19 cellular contexts compared by ENCODE assay signal in the genomic region with DNA sequence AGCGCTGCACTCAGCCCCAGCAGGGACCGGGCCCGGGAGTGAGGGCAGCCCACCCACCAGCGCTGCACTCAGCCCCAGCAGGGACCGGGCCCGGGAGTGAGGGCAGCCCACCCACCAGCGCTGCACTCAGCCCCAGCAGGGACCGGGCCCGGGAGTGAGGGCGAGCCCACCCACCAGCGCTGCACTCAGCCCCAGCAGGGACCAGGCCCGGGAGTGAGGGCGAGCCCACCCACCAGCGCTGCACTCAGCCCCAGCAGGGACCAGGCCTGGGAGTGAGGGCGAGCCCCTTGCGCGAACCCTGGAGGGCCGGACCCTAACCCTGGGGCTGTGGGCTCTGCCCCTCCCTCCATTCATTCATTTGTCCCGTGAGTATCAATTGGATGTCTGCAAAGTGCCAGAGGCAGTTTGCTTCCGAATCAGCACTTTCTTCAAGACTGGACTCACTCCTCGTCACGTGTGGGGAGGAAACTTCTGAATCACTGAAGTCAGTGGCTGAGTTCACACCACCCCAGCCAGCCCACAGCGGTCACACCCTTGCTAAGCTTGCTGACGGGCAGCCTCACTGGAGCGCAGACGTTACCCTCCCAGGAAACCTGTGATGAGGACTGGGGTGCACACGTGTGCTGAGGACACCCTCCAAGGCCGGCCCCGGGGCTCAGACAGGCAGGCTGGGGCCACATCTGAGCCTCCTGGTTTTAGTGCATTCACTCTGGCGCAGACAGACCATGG. TPM values are rescaled to one million over a fixed set of nuclear protein-coding genes. Genes with fewer than 3 reads are reported as not detected.
A peak's percentile ranks its signal among the peaks of the same experiment; 100 is the strongest.
DNase-seq lines count a peak whose midpoint lies in the region; ATAC-seq and TF ChIP-seq lines count a peak whose summit lies in the region.
"Not testable (repeated sequence)": the region's sequence is repeated elsewhere in the genome, so short reads cannot be mapped to it uniquely, and the experiment has no call there.
"Had no signal": no experiment of that assay in that cellular context is flagged by ENCODE, and none has a peak within 500 bp of the region (broad histone marks: within the 10 kb centered on the region; RNA-seq: fewer than 3 reads in every experiment).

No MANE protein-coding gene starts in this region.

- H3K4ac ChIP-seq in IMR-90 (ENCODE audit: low read depth, low read length), result not testable (repeated sequence)

- POLR2A ChIA-PET in IMR-90 (lab: Charles Lee; ENCODE audit: unreplicated experiment), result not testable (repeated sequence)

- not testable (repeated sequence) for H3K4me3 ChIP-seq in IMR-90 (ENCODE audit: insufficient read depth, low read depth, low read length); fibroblast of the aortic adventitia (ENCODE audit: low read depth, low read length); left lung

- not testable (repeated sequence) for TF ChIP-seq RAD21 in IMR-90 (IDR thresholded peaks at IDR 0.05; ENCODE audit: low read length)

- TF ChIP-seq CTCF in IMR-90 (conservative IDR thresholded peaks at IDR 0.05; ENCODE audit: low read depth, low read length); fibroblast of the aortic adventitia (IDR thresholded peaks at IDR 0.05; ENCODE audit: insufficient read depth, low read length); left lung (IDR thresholded peaks at IDR 0.05); osteocyte (IDR thresholded peaks at IDR 0.05): not testable (repeated sequence)

- H3K79me1 ChIP-seq in IMR-90 (ENCODE audit: low read depth in 1 of 2, low read length in 2 of 2), result not testable (repeated sequence)

- H4K5ac ChIP-seq in IMR-90 (ENCODE audit: low read depth, low read length), result not testable (repeated sequence)

- not testable (repeated sequence) for H3K9me3 Mint-ChIP-seq in osteocyte (ENCODE audit: unreplicated experiment)

- H4K8ac ChIP-seq in IMR-90 (ENCODE audit: low read depth in 2 of 2, low read length in 2 of 2), result not testable (repeated sequence)

- not testable (repeated sequence) for H3K36me3 ChIP-seq in IMR-90 (ENCODE audit: control insufficient read depth, insufficient read depth, low read length)
- H3K36me3 ChIP-seq in left lung, result peaks cover 0 to 36% of the 10 kb centered on the region in 2 donors

- not testable (repeated sequence) for H3K9ac ChIP-seq in IMR-90 (ENCODE audit: low read depth, low read length)

- peak overlapping the region; percentile 61 for H2AFZ ChIP-seq in IMR-90 (replicated peaks; ENCODE audit: low read length, poor library complexity)

- dilution Hi-C loops in IMR-90 (cut with HindIII; ENCODE audit: low sequenced_read_pairs, unreplicated experiment), result not testable (repeated sequence)

- H3K27me3 Mint-ChIP-seq in osteocyte (ENCODE audit: unreplicated experiment), result not testable (repeated sequence)

- H2BK120ac ChIP-seq in IMR-90 (ENCODE audit: low read depth, low read length), result not testable (repeated sequence)

- H3K18ac ChIP-seq in IMR-90 (ENCODE audit: low read depth, low read length), result not testable (repeated sequence)

- not testable (repeated sequence) for H3K4me1 ChIP-seq in IMR-90 (ENCODE audit: control insufficient read depth, insufficient read depth, low read length); left lung

- H3K9me3 ChIP-seq in IMR-90 (ENCODE audit: control insufficient read depth, insufficient read depth, low read length); left lung: not testable (repeated sequence)

- not testable (repeated sequence) for H3K23ac ChIP-seq in IMR-90 (ENCODE audit: low read depth, low read length)

- H2BK20ac ChIP-seq in IMR-90 (ENCODE audit: low read depth, low read length), result not testable (repeated sequence)

- ATAC-seq in IMR-90 (ENCODE audit: low read depth) (peak; percentile 80), left lung (peak; percentile 50)

- not testable (repeated sequence) for H4K20me1 ChIP-seq in IMR-90 (ENCODE audit: insufficient read depth, low read length)

- CTCF ChIA-PET in IMR-90 (lab: Yijun Ruan, JAX), result not testable (repeated sequence)

- not testable (repeated sequence) for H3K56ac ChIP-seq in IMR-90 (ENCODE audit: extremely low read depth, insufficient read depth, low read length)

- not testable (repeated sequence) for H3K36me3 Mint-ChIP-seq in osteocyte (ENCODE audit: unreplicated experiment)

- not testable (repeated sequence) for H4K91ac ChIP-seq in IMR-90 (ENCODE audit: insufficient read depth, low read depth, low read length)

- DNase-seq in EL (peak; percentile 38), IMR-90 (peak; percentile 76), amniotic epithelial cell (ENCODE audit: low read depth) (peak; percentile 59), dedifferentiated amniotic fluid mesenchymal stem cell (ENCODE audit: extremely low spot score) (peak; percentile 16), fibroblast of the aortic adventitia (ENCODE audit: low read depth) (peak; percentile 76)
- DNase-seq in left lung; osteocyte (ENCODE audit: extremely low spot score, unreplicated experiment): not testable (repeated sequence)

- H3K4me1 Mint-ChIP-seq in osteocyte (ENCODE audit: unreplicated experiment), result peaks cover 19% of the 10 kb centered on the region

- peak overlapping the region; percentile 70 for H3K27ac Mint-ChIP-seq in osteocyte (ENCODE audit: unreplicated experiment)

- H3K27me3 ChIP-seq in IMR-90 (ENCODE audit: control insufficient read depth, insufficient read depth, low read length); left lung: not testable (repeated sequence)

- H3K14ac ChIP-seq in IMR-90 (replicated peaks; ENCODE audit: low read depth, low read length), result not testable (repeated sequence)

- not testable (repeated sequence) for H2BK15ac ChIP-seq in IMR-90 (ENCODE audit: low read depth, low read length)

- not testable (repeated sequence) for TF ChIP-seq POLR2A in IMR-90 (IDR thresholded peaks at IDR 0.05; ENCODE audit: low read depth, low read length)

- not testable (repeated sequence) for H2AK5ac ChIP-seq in IMR-90 (ENCODE audit: low read depth, low read length)

- intact Hi-C loops in IMR-90 (cut with micrococcal nuclease); left lung (cut with DNase I): not testable (repeated sequence)

- BruUV-seq in IMR-90 (replicated peaks; lab: Mats Ljungman, UMichigan), result not testable (repeated sequence)

- WGBS in IMR-90 (ENCODE audit: extremely low coverage in 2 of 2, insufficient read length in 1 of 2), 2 experiments, result 75% methylated on average over 7 of the region's 30 CpGs; no CpG with 5 or more reads in 1 of the 2 experiments

- not testable (repeated sequence) for H2AK9ac ChIP-seq in IMR-90 (replicated peaks; ENCODE audit: low read depth, low read length, poor library complexity)

- in situ Hi-C loops in IMR-90 (cut with MboI; ENCODE audit: low sequenced_read_pairs), result not testable (repeated sequence)

- H2BK5ac ChIP-seq in IMR-90 (ENCODE audit: low read depth, low read length, poor library complexity, severe bottlenecking), result not testable (repeated sequence)

- H3K4me2 ChIP-seq in IMR-90 (ENCODE audit: low read depth, low read length), result not testable (repeated sequence)

- not testable (repeated sequence) for H3K27ac ChIP-seq in IMR-90 (ENCODE audit: insufficient read depth, low read length); left lung

- not testable (repeated sequence) for H3K9me1 ChIP-seq in IMR-90 (ENCODE audit: insufficient read depth, low read length)

- not testable (repeated sequence) for H3K4me3 Mint-ChIP-seq in osteocyte (ENCODE audit: unreplicated experiment)

TF ChIP-seq in IMR-90, 13 proteins besides CTCF, POLR2A, EP300 and RAD21:
- TF ChIP-seq BHLHE40 (IDR thresholded peaks at IDR 0.05; ENCODE audit: low read depth, low read length) (peak; percentile 90), MAFK (IDR thresholded peaks at IDR 0.05; ENCODE audit: low read depth, low read length) (peak; percentile 78)
- TF ChIP-seq, protein P1, sequence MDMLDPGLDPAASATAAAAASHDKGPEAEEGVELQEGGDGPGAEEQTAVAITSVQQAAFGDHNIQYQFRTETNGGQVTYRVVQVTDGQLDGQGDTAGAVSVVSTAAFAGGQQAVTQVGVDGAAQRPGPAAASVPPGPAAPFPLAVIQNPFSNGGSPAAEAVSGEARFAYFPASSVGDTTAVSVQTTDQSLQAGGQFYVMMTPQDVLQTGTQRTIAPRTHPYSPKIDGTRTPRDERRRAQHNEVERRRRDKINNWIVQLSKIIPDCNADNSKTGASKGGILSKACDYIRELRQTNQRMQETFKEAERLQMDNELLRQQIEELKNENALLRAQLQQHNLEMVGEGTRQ (IDR thresholded peaks at IDR 0.05; ENCODE audit: low read depth, low read length), result peak; percentile 90

RNA-seq across cellular contexts. Expression of gene NKX6-2, which starts 42.6 kb away (rescaled TPM):
- not detected in 2 replicates for total RNA-seq in IMR-90 (2012; rRNA removed)
- polyA plus RNA-seq in IMR-90 (2012; rRNA removed), result not detected in 2 replicates
- polyA plus RNA-seq in IMR-90 (2012; cell fraction: cytosol; rRNA removed), result not detected in 2 replicates
- polyA plus RNA-seq in IMR-90 (2012; cell fraction: nucleus; rRNA removed; ENCODE audit: low replicate concordance), result not detected in 2 replicates
- not detected in 2 replicates for total RNA-seq in fibroblast of the aortic adventitia (ENCODE audit: low replicate concordance)
- not detected for total RNA-seq in left lung
- total RNA-seq in osteocyte, result not detected in 2 replicates
- total RNA-seq: activated T-cell treated with anti-CD3 and anti-CD28 coated beads, Interleukin-2, amount 50 U/mL, for 72 hours; cardiac septum; CD8-positive, alpha-beta T cell; G401; HepG2; left ventricle myocardium inferior; natural killer cell; sigmoid colon; SK-MEL-5; T-cell; temporal lobe; ureter had no signal
- polyA plus RNA-seq: HepG2 had no signal
